Comparison of ENCODE assay signal across 10 cellular contexts in genomic region chr5:1409386-1410110, GRCh38. TPM values are rescaled to one million over a fixed set of nuclear protein-coding genes. Genes with fewer than 3 reads are reported as not detected.
DNase-seq lines count a peak whose midpoint lies in the region; ATAC-seq and TF ChIP-seq lines count a peak whose summit lies in the region.
"Had no signal": no experiment of that assay in that cellular context is flagged by ENCODE, and none has a peak within 500 bp of the region (broad histone marks: within the 10 kb centered on the region; RNA-seq: fewer than 3 reads in every experiment).

No MANE protein-coding gene starts in this region.

- no peak overlapping the region for H2AK5ac ChIP-seq in IMR-90 (ENCODE audit: low read depth, low read length)

- H3K36me3 ChIP-seq in IMR-90 (ENCODE audit: control insufficient read depth, insufficient read depth, low read length) (no peaks in the 10 kb centered on the region), lower lobe of right lung (no peaks in the 10 kb centered on the region)

- TF ChIP-seq RAD21 in IMR-90 (IDR thresholded peaks at IDR 0.05; ENCODE audit: low read length), result no peak

- no peak overlapping the region for H3K4ac ChIP-seq in IMR-90 (ENCODE audit: low read depth, low read length)

- ATAC-seq in IMR-90 (ENCODE audit: low read depth), result peak; percentile 73
- ATAC-seq in activated naive CD8-positive, alpha-beta T cell treated with anti-CD3 and anti-CD28 coated beads, Interleukin-2, amount 50 U/mL, for 24 hours, result no peak
- ATAC-seq in lower lobe of right lung, result peak; percentile 5 to 22
- no peak for ATAC-seq in GM21381 (IDR thresholded peaks at IDR 0.05; ENCODE audit: unreplicated experiment)
- no peak for ATAC-seq in GM21786 (IDR thresholded peaks at IDR 0.05; ENCODE audit: unreplicated experiment)

- H3K56ac ChIP-seq in IMR-90 (ENCODE audit: extremely low read depth, insufficient read depth, low read length), result no peak overlapping the region

- H3K4me3 Mint-ChIP-seq in activated naive CD8-positive, alpha-beta T cell treated with anti-CD3 and anti-CD28 coated beads, Interleukin-2, amount 50 U/mL, for 24 hours, result no peak overlapping the region

- in situ Hi-C loops in IMR-90 (cut with MboI; ENCODE audit: low sequenced_read_pairs), result no loop called here

- H3K79me1 ChIP-seq in IMR-90 (ENCODE audit: low read depth in 1 of 2, low read length in 2 of 2), result no peaks in the 10 kb centered on the region

- CTCF ChIA-PET in IMR-90 (lab: Yijun Ruan, JAX), result no interaction called here

- no peaks in the 10 kb centered on the region for H3K9me1 ChIP-seq in IMR-90 (ENCODE audit: insufficient read depth, low read length)

- H4K8ac ChIP-seq in IMR-90 (ENCODE audit: low read depth in 2 of 2, low read length in 2 of 2), result no peak overlapping the region

- TF ChIP-seq CTCF in IMR-90 (conservative IDR thresholded peaks at IDR 0.05; ENCODE audit: low read depth, low read length), result no peak
- no peak for TF ChIP-seq CTCF in lower lobe of right lung (IDR thresholded peaks at IDR 0.05)

- H2BK15ac ChIP-seq in IMR-90 (ENCODE audit: low read depth, low read length), result no peak overlapping the region

- no peak overlapping the region for H3K23ac ChIP-seq in IMR-90 (ENCODE audit: low read depth, low read length)

- no peak overlapping the region for H2BK20ac ChIP-seq in IMR-90 (ENCODE audit: low read depth, low read length)

- H3K4me1 Mint-ChIP-seq in activated naive CD8-positive, alpha-beta T cell treated with anti-CD3 and anti-CD28 coated beads, Interleukin-2, amount 50 U/mL, for 24 hours, result peaks cover 1% of the 10 kb centered on the region

- DNase-seq in EH (ENCODE audit: low read depth), result peak; percentile 24
- DNase-seq in IMR-90, result peak; percentile 13
- DNase-seq in activated naive CD8-positive, alpha-beta T cell treated with anti-CD3 and anti-CD28 coated beads, Interleukin-2, amount 50 U/mL, for 24 hours, result peak; percentile 29
- DNase-seq in lower lobe of right lung, result peak; percentile 30
- no peak for DNase-seq in NCI-H1105 treated with DMSO at 0.1 percent for 48 hours (lab: John Stamatoyannopoulos, UW)
- DNase-seq in NCI-H446 treated with DMSO at 0.1 percent for 48 hours (lab: John Stamatoyannopoulos, UW), result no peak

- no peak overlapping the region for H2BK5ac ChIP-seq in IMR-90 (ENCODE audit: low read depth, low read length, poor library complexity, severe bottlenecking)

- no TSS peak for BruUV-seq in IMR-90 (replicated peaks; lab: Mats Ljungman, UMichigan)

- H3K27ac Mint-ChIP-seq in activated naive CD8-positive, alpha-beta T cell treated with anti-CD3 and anti-CD28 coated beads, Interleukin-2, amount 50 U/mL, for 24 hours, result no peak overlapping the region

- no peak overlapping the region for H3K4me3 ChIP-seq in IMR-90 (ENCODE audit: insufficient read depth, low read depth, low read length)
- no peak overlapping the region for H3K4me3 ChIP-seq in lower lobe of right lung

- H2AFZ ChIP-seq in IMR-90 (replicated peaks; ENCODE audit: low read length, poor library complexity), result peak overlapping the region; percentile 63

- no peak for TF ChIP-seq POLR2A in IMR-90 (IDR thresholded peaks at IDR 0.05; ENCODE audit: low read depth, low read length)

- H3K27ac ChIP-seq in IMR-90 (ENCODE audit: insufficient read depth, low read length) (no peak overlapping the region), lower lobe of right lung (no peak overlapping the region)

- no peak overlapping the region for H3K14ac ChIP-seq in IMR-90 (replicated peaks; ENCODE audit: low read depth, low read length)

- no peak overlapping the region for H4K5ac ChIP-seq in IMR-90 (ENCODE audit: low read depth, low read length)

- POLR2A ChIA-PET in IMR-90 (lab: Charles Lee; ENCODE audit: unreplicated experiment), result no interaction called here

- no peaks in the 10 kb centered on the region for H3K9me3 ChIP-seq in IMR-90 (ENCODE audit: control insufficient read depth, insufficient read depth, low read length)
- no peaks in the 10 kb centered on the region for H3K9me3 ChIP-seq in lower lobe of right lung

- no peak overlapping the region for H3K18ac ChIP-seq in IMR-90 (ENCODE audit: low read depth, low read length)

- 62% methylated on average over 14 of the region's 33 CpGs; no CpG with 5 or more reads in 1 of the 2 experiments for WGBS in IMR-90 (ENCODE audit: extremely low coverage in 2 of 2, insufficient read length in 1 of 2), 2 experiments

- dilution Hi-C loops in IMR-90 (cut with HindIII; ENCODE audit: low sequenced_read_pairs, unreplicated experiment), result no loop called here

- H4K91ac ChIP-seq in IMR-90 (ENCODE audit: insufficient read depth, low read depth, low read length), result no peak overlapping the region

- H3K4me2 ChIP-seq in IMR-90 (ENCODE audit: low read depth, low read length), result no peak overlapping the region

- intact Hi-C loops in IMR-90 (cut with micrococcal nuclease) (no loop called here), lower lobe of right lung (cut with DNase I) (no loop called here)

- no peaks in the 10 kb centered on the region for H3K9me3 Mint-ChIP-seq in activated naive CD8-positive, alpha-beta T cell treated with anti-CD3 and anti-CD28 coated beads, Interleukin-2, amount 50 U/mL, for 24 hours

- H3K27me3 Mint-ChIP-seq in activated naive CD8-positive, alpha-beta T cell treated with anti-CD3 and anti-CD28 coated beads, Interleukin-2, amount 50 U/mL, for 24 hours, result peaks cover 22% of the 10 kb centered on the region

- H3K4me1 ChIP-seq in IMR-90 (ENCODE audit: control insufficient read depth, insufficient read depth, low read length) (no peaks in the 10 kb centered on the region), lower lobe of right lung (no peaks in the 10 kb centered on the region)

- H3K9ac ChIP-seq in IMR-90 (ENCODE audit: low read depth, low read length), result no peak overlapping the region

- H3K27me3 ChIP-seq in IMR-90 (ENCODE audit: control insufficient read depth, insufficient read depth, low read length) (peaks cover 12% of the 10 kb centered on the region; the same call in 1 of the 2 replicates), lower lobe of right lung (ENCODE audit: low read depth) (peaks cover 19% of the 10 kb centered on the region)

- H3K36me3 Mint-ChIP-seq in activated naive CD8-positive, alpha-beta T cell treated with anti-CD3 and anti-CD28 coated beads, Interleukin-2, amount 50 U/mL, for 24 hours (ENCODE audit: low read depth), result no peaks in the 10 kb centered on the region

- no peak overlapping the region for H2BK120ac ChIP-seq in IMR-90 (ENCODE audit: low read depth, low read length)

- H2AK9ac ChIP-seq in IMR-90 (replicated peaks; ENCODE audit: low read depth, low read length, poor library complexity), result no peak overlapping the region

- H4K20me1 ChIP-seq in IMR-90 (ENCODE audit: insufficient read depth, low read length), result no peaks in the 10 kb centered on the region

TF ChIP-seq in IMR-90, 13 proteins besides CTCF, POLR2A, EP300 and RAD21:
- TF ChIP-seq MAZ (IDR thresholded peaks at IDR 0.05; ENCODE audit: borderline replicate concordance, low read depth, low read length) (no peak), MAFK (IDR thresholded peaks at IDR 0.05; ENCODE audit: low read depth, low read length) (no peak), NFE2L2 (IDR thresholded peaks at IDR 0.05; ENCODE audit: low read depth, low read length) (no peak), BHLHE40 (IDR thresholded peaks at IDR 0.05; ENCODE audit: low read depth, low read length) (no peak), FOS (IDR thresholded peaks at IDR 0.05; ENCODE audit: low read depth, low read length) (no peak), ELK1 (IDR thresholded peaks at IDR 0.05; ENCODE audit: borderline replicate concordance, low read depth, low read length) (no peak)

RNA-seq across cellular contexts. Expression of gene SLC6A3, which starts 35.7 kb away (rescaled TPM):
- not detected in 2 replicates for total RNA-seq in IMR-90 (2012; rRNA removed)
- polyA plus RNA-seq in IMR-90 (2012; rRNA removed), result not detected in 2 replicates
- polyA plus RNA-seq in IMR-90 (2012; cell fraction: cytosol; rRNA removed), result not detected in 2 replicates
- not detected in 2 replicates for polyA plus RNA-seq in IMR-90 (2012; cell fraction: nucleus; rRNA removed; ENCODE audit: low replicate concordance)
- total RNA-seq in lower lobe of right lung, result 0.12 TPM
- total RNA-seq: dermis microvascular lymphatic vessel endothelial cell; T-helper 1 cell treated with Interleukin-12 subunit alpha and Interleukin-12 subunit beta and Interleukin-4 antibody, amounts not matched to agents 30 ng/mL and 1 ng/mL, for 36 hours had no signal

Comparison
In these comparisons a context has a peak if more than half of its experiments do, and no peak if none do; other contexts are left out.
1. DNase-seq: peak in EH (single experiment), IMR-90 (single experiment), activated naive CD8-positive, alpha-beta T cell treated with anti-CD3 and anti-CD28 coated beads, Interleukin-2, amount 50 U/mL, for 24 hours (single experiment) and lower lobe of right lung (single experiment); none in NCI-H1105 treated with DMSO at 0.1 percent for 48 hours (single experiment) and NCI-H446 treated with DMSO at 0.1 percent for 48 hours (single experiment).
2. ATAC-seq: peak in IMR-90 (single experiment) and lower lobe of right lung (2 of 2); none in activated naive CD8-positive, alpha-beta T cell treated with anti-CD3 and anti-CD28 coated beads, Interleukin-2, amount 50 U/mL, for 24 hours (single experiment), GM21381 (single experiment) and GM21786 (single experiment).